In genomic region chr9:68999393-69000105, GRCh38 we compare ENCODE assay signal across 8 cellular contexts. TPM values are rescaled to one million over a fixed set of nuclear protein-coding genes. Genes with fewer than 3 reads are reported as not detected.
DNase-seq lines count a peak whose midpoint lies in the region; ATAC-seq and TF ChIP-seq lines count a peak whose summit lies in the region.

No MANE protein-coding gene starts in this region.

- H3K9me2 ChIP-seq in GM23338 (ENCODE audit: insufficient read depth): no peaks in the 10 kb centered on the region

- no peak overlapping the region for H3K9ac ChIP-seq in parathyroid adenoma

- 40 to 42% methylated on average over 10 of the region's 10 CpGs for WGBS in aorta, 2 donors

- no peaks in the 10 kb centered on the region for H4K20me1 ChIP-seq in GM23338 (replicated peaks; ENCODE audit: insufficient read depth)

- H3K4me1 ChIP-seq in GM23338 (ENCODE audit: insufficient read depth) (peaks cover 27% of the 10 kb centered on the region), SJSA1 (replicated peaks) (no peaks in the 10 kb centered on the region), parathyroid adenoma (no peaks in the 10 kb centered on the region), aorta (ENCODE audit: control insufficient read depth in 1 of 2, insufficient read depth in 2 of 2, low read length in 2 of 2) (no peaks in the 10 kb centered on the region)

- peak; percentile 97 for ATAC-seq in GM23338
- ATAC-seq in aorta (ENCODE audit: low FRiP score): peak; percentile 85

- H3K79me2 ChIP-seq in GM23338 (replicated peaks; ENCODE audit: insufficient read depth): no peaks in the 10 kb centered on the region
- H3K79me2 ChIP-seq in parathyroid adenoma: no peaks in the 10 kb centered on the region

- CTCF ChIA-PET in activated naive CD4-positive, alpha-beta T cell treated with anti-CD3 and anti-CD28 coated beads, Interleukin-2, amount 10 ng/mL, durations not matched to agents 7 days and 5 days (lab: Charles Lee): interaction anchor here (0.6 to 5.1 kb wide), 41 partner anchors 10 to 422 kb away, joined by 3 to 39 read pairs (median 4); partner anchors contain the start of genes FXN, PIP5K1B and PRKACG

- H3K36me3 ChIP-seq in GM23338 (ENCODE audit: insufficient read depth): no peaks in the 10 kb centered on the region
- no peaks in the 10 kb centered on the region for H3K36me3 ChIP-seq in SJSA1
- H3K36me3 ChIP-seq in parathyroid adenoma (ENCODE audit: control insufficient read depth, insufficient read depth, low read length): no peaks in the 10 kb centered on the region
- H3K36me3 ChIP-seq in aorta (ENCODE audit: control insufficient read depth in 1 of 2, insufficient read depth in 2 of 2, low read length in 1 of 2): peaks cover 0 to 2% of the 10 kb centered on the region in 2 donors

- DNase-seq in GM03348 (ENCODE audit: low spot score): peak; percentile 84
- peak; percentile 92 for DNase-seq in GM23338 (ENCODE audit: low spot score)
- no peak for DNase-seq in LNCaP clone FGC (ENCODE audit: low read depth)
- peak; percentile 15 to 43 for DNase-seq in SJSA1 (ENCODE audit: low read depth in 1 of 2, low spot score in 2 of 2)
- DNase-seq in activated naive CD4-positive, alpha-beta T cell treated with anti-CD3 and anti-CD28 coated beads, Interleukin-2, amount 10 ng/mL, durations not matched to agents 7 days and 5 days: peak; percentile 80
- peak; percentile 71 for DNase-seq in germinal center (ENCODE audit: low spot score)
- peak in 1 of 2 donors; percentile 56 for DNase-seq in aorta

- no peaks in the 10 kb centered on the region for H3F3A ChIP-seq in GM23338 (replicated peaks; ENCODE audit: low read depth)

- H2AFZ ChIP-seq in GM23338 (peak overlapping the region; percentile 72; the same call in 1 of the 2 replicates), parathyroid adenoma (no peak overlapping the region)

- intact Hi-C loops in aorta (cut with DNase I): loop anchor here in 1 of 2 donors (2.0 kb wide), 1 partner anchor 415 kb away; no protein-coding TSS in a partner anchor

- H3K4me2 ChIP-seq in GM23338 (no peak overlapping the region), parathyroid adenoma (ENCODE audit: low read length) (no peak overlapping the region)

- no peaks in the 10 kb centered on the region for H3K27me3 Mint-ChIP-seq in GM23338 (ENCODE audit: insufficient read depth, low read depth, poor library complexity)
- H3K27me3 Mint-ChIP-seq in activated naive CD4-positive, alpha-beta T cell treated with anti-CD3 and anti-CD28 coated beads, Interleukin-2, amount 10 ng/mL, durations not matched to agents 7 days and 5 days: peaks cover 23% of the 10 kb centered on the region

- no peaks in the 10 kb centered on the region for H3K9me3 ChIP-seq in SJSA1 (replicated peaks)
- H3K9me3 ChIP-seq in parathyroid adenoma (ENCODE audit: control insufficient read depth, low read length): no peaks in the 10 kb centered on the region
- H3K9me3 ChIP-seq in aorta (ENCODE audit: control insufficient read depth, low read length): no peaks in the 10 kb centered on the region

- TF ChIP-seq CTCF in GM23338 (conservative IDR thresholded peaks at IDR 0.05; ENCODE audit: low read depth in 2 of 2): peak; percentile 93 to 100
- peak; percentile 95 for TF ChIP-seq CTCF in LNCaP clone FGC (IDR thresholded peaks at IDR 0.05; ENCODE audit: control insufficient read depth, extremely low read depth, insufficient read depth)
- TF ChIP-seq CTCF in parathyroid adenoma (IDR thresholded peaks at IDR 0.05): peak; percentile 60

- no peak overlapping the region for H3K4me3 Mint-ChIP-seq in GM23338
- no peak overlapping the region for H3K4me3 Mint-ChIP-seq in activated naive CD4-positive, alpha-beta T cell treated with anti-CD3 and anti-CD28 coated beads, Interleukin-2, amount 10 ng/mL, durations not matched to agents 7 days and 5 days

- no peaks in the 10 kb centered on the region for H3K36me3 Mint-ChIP-seq in GM23338 (ENCODE audit: low read depth)
- no peaks in the 10 kb centered on the region for H3K36me3 Mint-ChIP-seq in activated naive CD4-positive, alpha-beta T cell treated with anti-CD3 and anti-CD28 coated beads, Interleukin-2, amount 10 ng/mL, durations not matched to agents 7 days and 5 days

- no peaks in the 10 kb centered on the region for H3K9me3 Mint-ChIP-seq in GM23338
- no peaks in the 10 kb centered on the region for H3K9me3 Mint-ChIP-seq in activated naive CD4-positive, alpha-beta T cell treated with anti-CD3 and anti-CD28 coated beads, Interleukin-2, amount 10 ng/mL, durations not matched to agents 7 days and 5 days

- H3K4me3 ChIP-seq in GM23338 (no peak overlapping the region), LNCaP clone FGC (ENCODE audit: low read depth, low read length) (no peak overlapping the region), SJSA1 (no peak overlapping the region), parathyroid adenoma (ENCODE audit: low read depth, low read length) (no peak overlapping the region), aorta (ENCODE audit: low read length in 2 of 2) (no peak overlapping the region)

- no peak overlapping the region; the same call in 1 of the 2 replicates for H3K27ac Mint-ChIP-seq in GM23338
- no peak overlapping the region for H3K27ac Mint-ChIP-seq in activated naive CD4-positive, alpha-beta T cell treated with anti-CD3 and anti-CD28 coated beads, Interleukin-2, amount 10 ng/mL, durations not matched to agents 7 days and 5 days

- H3K27me3 ChIP-seq in GM23338 (ENCODE audit: insufficient read depth): no peaks in the 10 kb centered on the region
- 0 out of 2 replicates have a peak, but pooled peaks cover 4% of the 10 kb centered on the region for H3K27me3 ChIP-seq in SJSA1 (replicated peaks)
- H3K27me3 ChIP-seq in parathyroid adenoma (ENCODE audit: control insufficient read depth, insufficient read depth, low read length): no peaks in the 10 kb centered on the region
- H3K27me3 ChIP-seq in aorta (ENCODE audit: control insufficient read depth in 1 of 2, insufficient read depth in 2 of 2, low read length in 1 of 2): no peaks in the 10 kb centered on the region

- H3K4me1 Mint-ChIP-seq in GM23338: peaks cover 33% of the 10 kb centered on the region
- peaks cover 29% of the 10 kb centered on the region for H3K4me1 Mint-ChIP-seq in activated naive CD4-positive, alpha-beta T cell treated with anti-CD3 and anti-CD28 coated beads, Interleukin-2, amount 10 ng/mL, durations not matched to agents 7 days and 5 days

- H3K27ac ChIP-seq in GM23338 (ENCODE audit: low read depth): no peak overlapping the region
- H3K27ac ChIP-seq in SJSA1: no peak overlapping the region
- no peak overlapping the region for H3K27ac ChIP-seq in parathyroid adenoma
- H3K27ac ChIP-seq in aorta (ENCODE audit: low read depth in 1 of 2, low read length in 2 of 2): no peak overlapping the region

TF ChIP-seq in GM23338, 12 proteins besides CTCF, POLR2A, EP300 and RAD21 (continues in another document):
- TF ChIP-seq NANOG (IDR thresholded peaks at IDR 0.05; ENCODE audit: borderline replicate concordance) (no peak), JUNB (IDR thresholded peaks at IDR 0.05; ENCODE audit: unreplicated experiment) (no peak), ETS1 (IDR thresholded peaks at IDR 0.05) (no peak), POLR2AphosphoS5 (IDR thresholded peaks at IDR 0.05; ENCODE audit: low read depth) (no peak), ZNF114 (CRISPR knock-in tag; IDR thresholded peaks at IDR 0.05) (no peak)

RNA-seq across cellular contexts. Expression of gene PRKACG, which starts 14.4 kb away (rescaled TPM):
- not detected in 2 replicates for total RNA-seq in GM23338 (2014; rRNA removed; shearing (Covaris generic))
- polyA plus RNA-seq in GM23338 (2016; fragmentation: Nextera tagmentation; extraction: Ambion mirVana) (not detected in 2 replicates), aorta (not detected)
- not detected in 2 replicates for total RNA-seq in SJSA1 (2014; rRNA removed; shearing (Covaris generic))
- not detected for total RNA-seq in aorta

RNA-seq across cellular contexts. Expression of gene FXN, which starts 36.0 kb away (rescaled TPM):
- 17.8 and 26.1 TPM in 2 replicates for total RNA-seq in GM23338 (2014; rRNA removed; shearing (Covaris generic))
- polyA plus RNA-seq in GM23338 (2016; fragmentation: Nextera tagmentation; extraction: Ambion mirVana): 55.0 and 66.4 TPM in 2 replicates
- total RNA-seq in SJSA1 (2014; rRNA removed; shearing (Covaris generic)): 4.4 and 8.5 TPM in 2 replicates
- total RNA-seq in aorta: 1 to 10 TPM; 7.1 to 7.3 TPM
- polyA plus RNA-seq in aorta: 1 to 10 TPM; 2.8 to 7.8 TPM
